ENCODE assay signal across 15 cellular contexts in genomic region chr6:170031096-170031471, GRCh38.
DNase-seq lines count a peak whose midpoint lies in the region; ATAC-seq and TF ChIP-seq lines count a peak whose summit lies in the region.
"Had no signal": no experiment of that assay in that cellular context is flagged by ENCODE, and none has a peak within 500 bp of the region (broad histone marks: within the 10 kb centered on the region; RNA-seq: fewer than 3 reads in every experiment).

No MANE protein-coding gene starts in this region.

- H3K4me1 ChIP-seq in testis = no peaks in the 10 kb centered on the region

- no peak for ATAC-seq in GM19397 (IDR thresholded peaks at IDR 0.05; ENCODE audit: unreplicated experiment)
- ATAC-seq: activated T-cell treated with anti-CD3 and anti-CD28 coated beads, Interleukin-2, amount 50 U/mL, for 72 hours; stimulated activated naive CD8-positive, alpha-beta T cell treated with anti-CD3 and anti-CD28 coated beads, Interleukin-15, Interleukin-2, amounts not matched to agents 100 U/mL and 50 U/mL, for 24 hours had no signal

- H3K9me3 ChIP-seq in testis = no peaks in the 10 kb centered on the region

- DNase-seq in activated CD4-positive, CD25-positive, alpha-beta regulatory T cell treated with anti-CD3 and anti-CD28 coated beads, Interleukin-2, amount 50 U/mL, for 72 hours = peak; percentile 8
- DNase-seq in activated CD4-positive, CD25-positive, alpha-beta regulatory T cell (lab: John Stamatoyannopoulos, UW) = no peak
- DNase-seq in NCI-H345 treated with DMSO at 0.1 percent for 48 hours (lab: John Stamatoyannopoulos, UW; ENCODE audit: unreplicated experiment) (peak; percentile 84), fibroblast of villous mesenchyme (ENCODE audit: low read depth) (peak; percentile 20), testis (peak; percentile 6), NOMO-1 (lab: John Stamatoyannopoulos, UW; ENCODE audit: unreplicated experiment in 2 of 2) (no peak)
- no peak for DNase-seq in stimulated activated naive CD4-positive, alpha-beta T cell (lab: John Stamatoyannopoulos, UW)
- DNase-seq: activated T-cell treated with anti-CD3 and anti-CD28 coated beads, Interleukin-2, amount 50 U/mL, for 72 hours; MV-4-11; occipital lobe; stimulated activated CD4-positive, alpha-beta T cell treated with anti-CD3 and anti-CD28 coated beads, Interleukin-1b, Interleukin-23, amount 100 ng/mL, for 48 hours; stimulated activated naive CD8-positive, alpha-beta T cell treated with anti-CD3 and anti-CD28 coated beads, Interleukin-15, Interleukin-2, amounts not matched to agents 100 U/mL and 50 U/mL, for 24 hours; WERI-Rb-1 had no signal

- H3K4me3 ChIP-seq in fibroblast of villous mesenchyme (ENCODE audit: low read depth, low read length) = no peak overlapping the region
- H3K4me3 ChIP-seq in testis = no peak overlapping the region

- no peaks in the 10 kb centered on the region for H3K36me3 ChIP-seq in testis (ENCODE audit: low read depth, missing control alignments)
- H3K36me3 ChIP-seq: WERI-Rb-1 had no signal

- no peak for TF ChIP-seq POLR2A in testis (IDR thresholded peaks at IDR 0.05)

- intact Hi-C loops in testis (cut with DNase I; ENCODE audit: low total_unique reads) = no loop called here

- H3K27ac ChIP-seq in testis = no peak overlapping the region
- H3K27ac ChIP-seq: HL-60, WERI-Rb-1 had no signal

- no peaks in the 10 kb centered on the region for H3K27me3 ChIP-seq in testis

- TF ChIP-seq CTCF in fibroblast of villous mesenchyme (IDR thresholded peaks at IDR 0.05; ENCODE audit: insufficient read depth, low read depth, low read length) (no peak), testis (IDR thresholded peaks at IDR 0.05) (no peak)

- 92 to 95% methylated on average over 13 of the region's 13 CpGs for WGBS in testis, 2 donors

Comparison
In these comparisons a context has a peak if more than half of its experiments do, and no peak if none do; other contexts are left out.
1. DNase-seq: peak in activated CD4-positive, CD25-positive, alpha-beta regulatory T cell treated with anti-CD3 and anti-CD28 coated beads, Interleukin-2, amount 50 U/mL, for 72 hours (single experiment), NCI-H345 treated with DMSO at 0.1 percent for 48 hours (single experiment), fibroblast of villous mesenchyme (single experiment) and testis (single experiment); none in activated CD4-positive, CD25-positive, alpha-beta regulatory T cell (0 of 4), NOMO-1 (0 of 2) and stimulated activated naive CD4-positive, alpha-beta T cell (0 of 6).